ENCODE assay signal across 1 cellular context in the genomic region with DNA sequence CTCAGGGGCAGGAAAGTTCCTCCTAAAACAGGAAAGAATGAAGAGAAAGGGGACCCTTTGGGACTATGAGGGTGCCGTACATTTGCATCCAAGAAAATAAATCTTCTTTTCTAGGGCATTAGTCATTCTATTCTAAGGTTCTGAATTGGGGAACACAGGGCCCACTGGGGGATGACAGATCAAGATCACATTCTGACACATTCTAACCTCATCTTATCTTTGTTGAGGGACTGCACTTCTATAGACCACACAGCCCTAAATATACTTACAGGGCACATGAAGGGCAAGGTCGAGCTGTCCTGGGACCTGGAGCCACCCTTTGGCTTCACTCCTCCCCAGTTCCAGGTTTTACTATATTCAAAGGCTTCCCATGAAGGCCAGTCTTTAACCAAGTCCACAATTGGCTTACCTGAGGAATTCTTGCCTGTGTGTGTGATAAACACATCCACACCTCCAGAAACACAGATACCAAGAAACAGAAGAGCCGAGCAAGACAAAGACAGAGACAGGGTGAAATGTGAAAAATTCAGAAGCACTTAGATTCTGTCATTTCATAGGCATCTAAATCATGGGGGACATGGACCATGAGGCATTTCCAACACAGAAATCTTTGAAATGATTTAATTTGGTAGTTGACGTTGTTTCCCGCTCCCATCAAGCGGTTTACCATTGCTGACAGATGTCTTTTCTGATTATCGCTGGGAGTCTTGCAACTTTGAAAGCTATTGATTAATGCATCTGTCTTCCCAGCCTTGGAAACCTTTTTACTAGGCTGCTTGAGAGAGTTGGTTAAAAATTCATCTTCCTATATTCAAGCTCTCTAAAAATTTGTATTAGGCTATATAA.
TF ChIP-seq lines count a peak whose summit lies in the region.

No MANE protein-coding gene starts in this region.

TF ChIP-seq in K562, 482 proteins besides CTCF, POLR2A, EP300 and RAD21 (continued from another document):
- TF ChIP-seq, protein P1, sequence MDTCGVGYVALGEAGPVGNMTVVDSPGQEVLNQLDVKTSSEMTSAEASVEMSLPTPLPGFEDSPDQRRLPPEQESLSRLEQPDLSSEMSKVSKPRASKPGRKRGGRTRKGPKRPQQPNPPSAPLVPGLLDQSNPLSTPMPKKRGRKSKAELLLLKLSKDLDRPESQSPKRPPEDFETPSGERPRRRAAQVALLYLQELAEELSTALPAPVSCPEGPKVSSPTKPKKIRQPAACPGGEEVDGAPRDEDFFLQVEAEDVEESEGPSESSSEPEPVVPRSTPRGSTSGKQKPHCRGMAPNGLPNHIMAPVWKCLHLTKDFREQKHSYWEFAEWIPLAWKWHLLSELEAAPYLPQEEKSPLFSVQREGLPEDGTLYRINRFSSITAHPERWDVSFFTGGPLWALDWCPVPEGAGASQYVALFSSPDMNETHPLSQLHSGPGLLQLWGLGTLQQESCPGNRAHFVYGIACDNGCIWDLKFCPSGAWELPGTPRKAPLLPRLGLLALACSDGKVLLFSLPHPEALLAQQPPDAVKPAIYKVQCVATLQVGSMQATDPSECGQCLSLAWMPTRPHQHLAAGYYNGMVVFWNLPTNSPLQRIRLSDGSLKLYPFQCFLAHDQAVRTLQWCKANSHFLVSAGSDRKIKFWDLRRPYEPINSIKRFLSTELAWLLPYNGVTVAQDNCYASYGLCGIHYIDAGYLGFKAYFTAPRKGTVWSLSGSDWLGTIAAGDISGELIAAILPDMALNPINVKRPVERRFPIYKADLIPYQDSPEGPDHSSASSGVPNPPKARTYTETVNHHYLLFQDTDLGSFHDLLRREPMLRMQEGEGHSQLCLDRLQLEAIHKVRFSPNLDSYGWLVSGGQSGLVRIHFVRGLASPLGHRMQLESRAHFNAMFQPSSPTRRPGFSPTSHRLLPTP (IDR thresholded peaks at IDR 0.05; ENCODE audit: borderline replicate concordance, extremely low read depth, insufficient read length), result no peak
- TF ChIP-seq ZNF121 (CRISPR knock-in tag; conservative IDR thresholded peaks at IDR 0.05) (no peak), ZNF347 (CRISPR knock-in tag; IDR thresholded peaks at IDR 0.05; ENCODE audit: low read depth) (no peak), ZFP1 (CRISPR knock-in tag; IDR thresholded peaks at IDR 0.05) (no peak), PTBP1 (IDR thresholded peaks at IDR 0.05; ENCODE audit: low read depth, low read length) (no peak), KDM2B (CRISPR knock-in tag; IDR thresholded peaks at IDR 0.05) (no peak), ZNF253 (CRISPR knock-in tag; conservative IDR thresholded peaks at IDR 0.05) (no peak), GATAD2A (IDR thresholded peaks at IDR 0.05) (no peak), ZBED1 (IDR thresholded peaks at IDR 0.05) (no peak), WHSC1 (IDR thresholded peaks at IDR 0.05; ENCODE audit: low read length) (no peak), ELF2 (CRISPR knock-in tag; IDR thresholded peaks at IDR 0.05) (no peak), ILK (tag; IDR thresholded peaks at IDR 0.05; ENCODE audit: borderline replicate concordance, low read depth) (no peak), ARID1B (IDR thresholded peaks at IDR 0.05) (peak; percentile 86), ZNF175 (CRISPR knock-in tag; IDR thresholded peaks at IDR 0.05; ENCODE audit: low read depth) (no peak), PURB (CRISPR knock-in tag; IDR thresholded peaks at IDR 0.05; ENCODE audit: low read depth) (no peak), TFAP4 (CRISPR knock-in tag; IDR thresholded peaks at IDR 0.05; ENCODE audit: borderline replicate concordance) (no peak), SIN3B (IDR thresholded peaks at IDR 0.05; ENCODE audit: low read depth) (no peak), NKRF (IDR thresholded peaks at IDR 0.05; ENCODE audit: borderline replicate concordance) (no peak), HLTF (IDR thresholded peaks at IDR 0.05) (no peak), ZNF785 (CRISPR knock-in tag; IDR thresholded peaks at IDR 0.05) (no peak)
TF ChIP-seq in K562: peak in this region for 68.
